Comparison of ENCODE assay signal across 8 cellular contexts in the genomic region with DNA sequence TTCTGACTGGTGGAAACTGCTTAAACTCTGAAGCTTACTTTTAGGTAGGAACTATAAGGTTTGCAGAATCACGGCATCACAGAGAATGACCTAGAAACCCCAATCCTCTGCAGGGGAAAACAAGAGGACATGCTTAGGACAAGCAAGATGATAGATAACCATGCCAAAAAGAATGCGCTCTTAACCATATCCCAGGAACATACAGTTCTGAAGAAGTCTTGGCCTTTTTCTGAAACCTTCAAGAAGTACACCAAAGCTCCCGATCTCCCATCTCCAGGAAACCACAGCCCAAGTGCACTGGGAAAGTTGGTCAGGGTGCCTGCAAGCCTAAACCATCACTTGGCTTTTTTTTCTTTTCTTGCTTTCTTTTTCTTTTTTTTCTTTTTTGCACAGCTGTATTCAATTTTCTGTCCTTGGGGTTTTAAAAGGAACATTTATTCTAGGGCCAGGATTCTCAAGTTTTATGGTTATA. TPM values are rescaled to one million over a fixed set of nuclear protein-coding genes. Genes with fewer than 3 reads are reported as not detected.
DNase-seq lines count a peak whose midpoint lies in the region; ATAC-seq and TF ChIP-seq lines count a peak whose summit lies in the region.

No MANE protein-coding gene starts in this region.

- H3K4me2 ChIP-seq in HCT116 (ENCODE audit: low read length), result peak overlapping the region; percentile 60

- no peak overlapping the region for H3K27ac ChIP-seq in HCT116 (ENCODE audit: low read depth, low read length)
- H3K27ac ChIP-seq in heart left ventricle, result peak overlapping the region; percentile 19 to 86 (median 56)
- peak overlapping the region in 18 of 21 experiments; percentile 3 to 75 (median 52) for H3K27ac ChIP-seq in skin epidermis

- H3K4me3 ChIP-seq in HCT116 (replicated peaks in 1 of 2; ENCODE audit: low read depth in 1 of 2, low read length in 2 of 2) (no peak overlapping the region), adipocyte (ENCODE audit: low read length) (peak overlapping the region; percentile 76), heart left ventricle (peak overlapping the region in 1 of 12 donors; percentile 5), skin epidermis (no peak overlapping the region)

- no peak for TF ChIP-seq POLR2A in HCT116 (IDR thresholded peaks at IDR 0.05; ENCODE audit: borderline replicate concordance, extremely low read depth, insufficient read depth, insufficient read length)
- no peak for TF ChIP-seq POLR2A in heart left ventricle (IDR thresholded peaks at IDR 0.05)

- TF ChIP-seq RAD21 in HCT116 (IDR thresholded peaks at IDR 0.05; ENCODE audit: low read depth), result no peak

- H3K9me3 ChIP-seq in HCT116 (ENCODE audit: control insufficient read depth in 1 of 2, insufficient read depth in 1 of 2, low read depth in 1 of 2, low read length in 2 of 2) (no peaks in the 10 kb centered on the region), adipocyte (ENCODE audit: control insufficient read depth, low read length) (no peaks in the 10 kb centered on the region), heart left ventricle (no peaks in the 10 kb centered on the region)

- H3K4me1 ChIP-seq in HCT116 (ENCODE audit: control insufficient read depth in 1 of 2, insufficient read depth in 2 of 2, low read length in 2 of 2) (peaks cover 48 to 52% of the 10 kb centered on the region in 2 experiments), adipocyte (ENCODE audit: control insufficient read depth, insufficient read depth, low read length) (peaks cover 74% of the 10 kb centered on the region), heart left ventricle (peaks cover 0 to 73% (median 43%) of the 10 kb centered on the region in 12 donors)

- no peak for DNase-seq in HCT116 (ENCODE audit: low read depth, low spot score)
- peak; percentile 87 for DNase-seq in adipocyte (ENCODE audit: low read depth)
- no peak for DNase-seq in heart left ventricle
- no peak for DNase-seq in DMS153 treated with DMSO at 0.1 percent for 48 hours (lab: John Stamatoyannopoulos, UW; ENCODE audit: unreplicated experiment)
- no peak for DNase-seq in NCI-H2227 treated with DMSO at 0.1 percent for 48 hours (lab: John Stamatoyannopoulos, UW)
- DNase-seq in NCI-H526 treated with DMSO at 0.1 percent for 48 hours (lab: John Stamatoyannopoulos, UW), result no peak

- H2AFZ ChIP-seq in HCT116 (ENCODE audit: low read depth, low read length, poor library complexity, severe bottlenecking), result no peak overlapping the region

- RAD21 ChIA-PET in HCT116 (lab: Charles Lee; ENCODE audit: low non-redundant PET in 1 of 2, low total read pairs in 2 of 2, uncharacterized antibody in 2 of 2, unreplicated experiment in 2 of 2), result no interaction called here

- H3K9ac ChIP-seq in HCT116 (ENCODE audit: low read length) (peak overlapping the region; percentile 28; the same call in 1 of the 2 replicates), adipocyte (ENCODE audit: low read length) (peak overlapping the region; percentile 85)

- CTCF ChIA-PET in HCT116 (lab: Charles Lee), result interaction anchor here (1.1 kb wide), 1 partner anchor 13 kb away, joined by 3 read pairs; no protein-coding TSS in a partner anchor

- no TSS peak for BruUV-seq in HCT116 (replicated peaks; lab: Mats Ljungman, UMichigan)

- POLR2A ChIA-PET in HCT116 (lab: Charles Lee), result no interaction called here

- WGBS in heart left ventricle, 4 donors, result 72 to 83% (median 78%) methylated on average over 3 of the region's 3 CpGs

- ATAC-seq in HCT116 (0 out of 2 replicates have a peak, but pooled peaks have one; percentile 7), heart left ventricle (peak in 2 of 4 donors; percentile 2 to 6), GM19463 (IDR thresholded peaks at IDR 0.05; ENCODE audit: unreplicated experiment) (no peak)

- intact Hi-C loops in HCT116 (cut with micrococcal nuclease), result no loop called here
- intact Hi-C loops in heart left ventricle (cut with DNase I), result loop anchor here in 2 of 10 donors (10.0 kb wide), 1 partner anchor 208 kb away; no protein-coding TSS in a partner anchor

- H3K27me3 ChIP-seq in HCT116 (ENCODE audit: insufficient read depth, low read length) (no peaks in the 10 kb centered on the region), adipocyte (replicated peaks; ENCODE audit: control insufficient read depth, insufficient read depth, low read length) (no peaks in the 10 kb centered on the region), heart left ventricle (no peaks in the 10 kb centered on the region)

- H3K9me2 ChIP-seq in HCT116 (ENCODE audit: insufficient read depth), result no peaks in the 10 kb centered on the region

- H4K20me1 ChIP-seq in HCT116 (ENCODE audit: insufficient read depth), result no peaks in the 10 kb centered on the region

- peaks cover 7% of the 10 kb centered on the region; the same call in 1 of the 2 replicates for H3K79me2 ChIP-seq in HCT116 (ENCODE audit: insufficient read depth, low read length)

- H3K36me3 ChIP-seq in HCT116 (ENCODE audit: control insufficient read depth in 1 of 2, insufficient read depth in 2 of 2, low read length in 2 of 2), result 0 out of 4 replicates have a peak, but pooled peaks cover 0 to 4% of the 10 kb centered on the region in 2 experiments
- H3K36me3 ChIP-seq in adipocyte (ENCODE audit: control insufficient read depth, insufficient read depth, low read length, severe bottlenecking), result peaks cover 4% of the 10 kb centered on the region
- H3K36me3 ChIP-seq in heart left ventricle, result no peaks in the 10 kb centered on the region

- TF ChIP-seq CTCF in HCT116 (IDR thresholded peaks at IDR 0.05 in 2 of 3, conservative IDR thresholded peaks at IDR 0.05 in 1 of 3; ENCODE audit: borderline replicate concordance in 1 of 3, insufficient read depth in 1 of 3, low read depth in 2 of 3, low read length in 2 of 3) (no peak), heart left ventricle (IDR thresholded peaks at IDR 0.05) (no peak)

TF ChIP-seq in HCT116, 20 proteins besides CTCF, POLR2A, EP300 and RAD21:
- TF ChIP-seq SIN3A (IDR thresholded peaks at IDR 0.05; ENCODE audit: low read depth) (no peak), FOSL1 (IDR thresholded peaks at IDR 0.05; ENCODE audit: low read depth) (no peak), ZFX (IDR thresholded peaks at IDR 0.05) (no peak), TCF7L2 (IDR thresholded peaks at IDR 0.05; ENCODE audit: borderline replicate concordance, extremely low read depth, insufficient read depth, insufficient read length) (no peak)

RNA-seq across cellular contexts. Expression of a gene that starts 12.2 kb away (rescaled TPM):
- total RNA-seq in HCT116 (2021; ENCODE audit: unreplicated experiment), result 27.0 TPM
- polyA plus RNA-seq in HCT116 (2012), result 6.3 and 9.3 TPM in 2 replicates
- total RNA-seq in heart left ventricle, result 100 to 1,000 TPM; 262 to 589 (median 387) TPM
- polyA plus RNA-seq in heart left ventricle, result 100 to 1,000 TPM in 1 of 2 donors, 10 to 100 TPM in 1; 95.2 to 139 TPM
